ENCODE assay signal across 8 cellular contexts in genomic region chr12:94100990-94101901, GRCh38. TPM values are rescaled to one million over a fixed set of nuclear protein-coding genes. Genes with fewer than 3 reads are reported as not detected.
DNase-seq lines count a peak whose midpoint lies in the region; ATAC-seq and TF ChIP-seq lines count a peak whose summit lies in the region.

No MANE protein-coding gene starts in this region.

- H3K9me3 ChIP-seq in liver (ENCODE audit: control insufficient read depth in 4 of 4, low read length in 3 of 4): no peaks in the 10 kb centered on the region

- peak; percentile 73 for TF ChIP-seq CTCF in liver (IDR thresholded peaks at IDR 0.05; ENCODE audit: low read depth, low read length, missing input control)

- peak overlapping the region; percentile 53 to 67 (median 56) for H3K4me3 ChIP-seq in liver (ENCODE audit: low read depth in 1 of 3, low read length in 3 of 3)

- DNase-seq in SIG-M5 treated with dmso at 0.1 percent for 504 hours (lab: John Stamatoyannopoulos, UW; ENCODE audit: unreplicated experiment) (peak; percentile 83), SIG-M5 (lab: John Stamatoyannopoulos, UW) (no peak), NCI-H446 treated with DMSO at 0.1 percent for 48 hours (lab: John Stamatoyannopoulos, UW) (peak; percentile 66), cortex of kidney (lab: John Stamatoyannopoulos, UW) (peak; percentile 11)
- peak; percentile 94 for DNase-seq in activated CD4-positive, alpha-beta T cell treated with anti-CD3 and anti-CD28 coated beads, Interleukin-2, amount 10 ng/mL, durations not matched to agents 24 days and 14 days
- DNase-seq in stimulated activated CD4-positive, alpha-beta T cell treated with anti-CD3 and anti-CD28 coated beads, Interleukin-2, amount 100 ng/mL, for 4 hours (ENCODE audit: low read depth): peak; percentile 65

- no peaks in the 10 kb centered on the region for H3K36me3 ChIP-seq in liver (ENCODE audit: control insufficient read depth in 4 of 4, insufficient read depth in 3 of 4, low read depth in 1 of 4, low read length in 3 of 4)

- peak; percentile 85 to 97 for TF ChIP-seq RAD21 in liver (IDR thresholded peaks at IDR 0.05)

- ATAC-seq in HG03354 (IDR thresholded peaks at IDR 0.05; ENCODE audit: poor library complexity, severe bottlenecking, unreplicated experiment): peak; percentile 60

- intact Hi-C loops in activated CD4-positive, alpha-beta T cell treated with anti-CD3 and anti-CD28 coated beads, Interleukin-2, amount 10 ng/mL, durations not matched to agents 24 days and 14 days (cut with micrococcal nuclease): loop anchor here (1.0 to 10.0 kb wide), 7 partner anchors 216 to 1174 kb away; partner anchors contain the start of gene EEA1

- H3K27ac Mint-ChIP-seq in activated CD4-positive, alpha-beta T cell treated with anti-CD3 and anti-CD28 coated beads, Interleukin-2, amount 10 ng/mL, durations not matched to agents 24 days and 14 days: peak overlapping the region; percentile 84

- peaks cover 12% of the 10 kb centered on the region for H3K27me3 Mint-ChIP-seq in activated CD4-positive, alpha-beta T cell treated with anti-CD3 and anti-CD28 coated beads, Interleukin-2, amount 10 ng/mL, durations not matched to agents 24 days and 14 days

- peaks cover 37% of the 10 kb centered on the region for H3K4me1 Mint-ChIP-seq in activated CD4-positive, alpha-beta T cell treated with anti-CD3 and anti-CD28 coated beads, Interleukin-2, amount 10 ng/mL, durations not matched to agents 24 days and 14 days

- no peaks in the 10 kb centered on the region for H3K27me3 ChIP-seq in liver (ENCODE audit: control insufficient read depth in 4 of 4, insufficient read depth in 4 of 4, low read length in 3 of 4)

- H3K4me1 ChIP-seq in liver (ENCODE audit: control insufficient read depth in 4 of 4, insufficient read depth in 4 of 4, low read length in 3 of 4): peaks cover 0 to 11% (median 9%) of the 10 kb centered on the region in 4 donors

- H3K27ac ChIP-seq in liver (ENCODE audit: low read depth in 1 of 2, low read length in 2 of 2): no peak overlapping the region

- H3K9me3 Mint-ChIP-seq in activated CD4-positive, alpha-beta T cell treated with anti-CD3 and anti-CD28 coated beads, Interleukin-2, amount 10 ng/mL, durations not matched to agents 24 days and 14 days: no peaks in the 10 kb centered on the region

- 27% methylated on average over 42 of the region's 42 CpGs for WGBS in liver

- no peaks in the 10 kb centered on the region for H3K36me3 Mint-ChIP-seq in activated CD4-positive, alpha-beta T cell treated with anti-CD3 and anti-CD28 coated beads, Interleukin-2, amount 10 ng/mL, durations not matched to agents 24 days and 14 days (ENCODE audit: low read depth)

- H3K9ac ChIP-seq in liver (ENCODE audit: low read depth in 1 of 2, low read length in 2 of 2): peak overlapping the region; percentile 27 to 43

- peak overlapping the region; percentile 88 for H3K4me3 Mint-ChIP-seq in activated CD4-positive, alpha-beta T cell treated with anti-CD3 and anti-CD28 coated beads, Interleukin-2, amount 10 ng/mL, durations not matched to agents 24 days and 14 days

TF ChIP-seq in liver, 16 proteins besides CTCF, POLR2A, EP300 and RAD21:
- TF ChIP-seq RXRA (IDR thresholded peaks at IDR 0.05) (no peak), ATF3 (IDR thresholded peaks at IDR 0.05) (no peak), JUND (IDR thresholded peaks at IDR 0.05) (no peak), FOXA1 (IDR thresholded peaks at IDR 0.05) (no peak)
- TF ChIP-seq, protein P1, sequence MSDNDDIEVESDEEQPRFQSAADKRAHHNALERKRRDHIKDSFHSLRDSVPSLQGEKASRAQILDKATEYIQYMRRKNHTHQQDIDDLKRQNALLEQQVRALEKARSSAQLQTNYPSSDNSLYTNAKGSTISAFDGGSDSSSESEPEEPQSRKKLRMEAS (IDR thresholded peaks at IDR 0.05): no peak

RNA-seq across cellular contexts. Expression of gene PLXNC1, which starts 47.1 kb away (rescaled TPM):
- 15.0 and 16.0 TPM in 2 replicates for total RNA-seq in activated CD4-positive, alpha-beta T cell treated with anti-CD3 and anti-CD28 coated beads, Interleukin-2, amount 10 ng/mL, durations not matched to agents 24 days and 14 days
- 10 to 100 TPM in 1 of 2 donors, 1 to 10 TPM in 1; 5.7 to 12.0 TPM for total RNA-seq in liver
- polyA plus RNA-seq in liver: under 1 TPM; 0.71 to 0.87 TPM
